ENCODE assay signal across 10 cellular contexts in genomic region chr18:44754567-44754966, GRCh38.
"Had no signal": no experiment of that assay in that cellular context is flagged by ENCODE, and none has a peak within 500 bp of the region (broad histone marks: within the 10 kb centered on the region; RNA-seq: fewer than 3 reads in every experiment).

No MANE protein-coding gene starts in this region.

- FAIRE-seq: H1 had no signal

- H3K4me3 ChIP-seq: GM23338, HAP-1 had no signal

- H3K9me3 ChIP-seq: HAP-1 had no signal

- H3K27ac ChIP-seq: HL-60, KMS-11 had no signal

- H3K27ac Mint-ChIP-seq: GM23338, HFFc6 had no signal

- H3K9ac ChIP-seq: KMS-11 had no signal

- H3K4me3 Mint-ChIP-seq: GM23338, HFFc6 had no signal

- H3K9me3 Mint-ChIP-seq: GM23338, HFFc6 had no signal

- H3K36me3 ChIP-seq: HAP-1 had no signal

- H3K4me2 ChIP-seq: GM23338, KMS-11 had no signal

- DNase-seq: H7, HFFc6, IMR-90, KBM-7 had no signal

- H2AFZ ChIP-seq: GM23338 had no signal

- ATAC-seq: GM23338, HCT116 had no signal
